8 cellular contexts compared by ENCODE assay signal in genomic region chr5:65926276-65926761, GRCh38. TPM values are rescaled to one million over a fixed set of nuclear protein-coding genes. Genes with fewer than 3 reads are reported as not detected.
DNase-seq lines count a peak whose midpoint lies in the region; ATAC-seq and TF ChIP-seq lines count a peak whose summit lies in the region.

Gene ERBIN, plus strand, starts transcription at chr5:65926575. Its CDS starts 66,144 bp downstream, at chr5:65992719.

- H3K36me3 ChIP-seq in IMR-90 (ENCODE audit: control insufficient read depth, insufficient read depth, low read length) (peaks cover 4% of the 10 kb centered on the region), adrenal gland (replicated peaks in 1 of 2) (no peaks in the 10 kb centered on the region), heart left ventricle (peaks cover 0 to 13% (median 0%) of the 10 kb centered on the region in 9 donors), upper lobe of left lung (no peaks in the 10 kb centered on the region)

- H3K27me3 ChIP-seq in IMR-90 (ENCODE audit: control insufficient read depth, insufficient read depth, low read length), result no peaks in the 10 kb centered on the region
- no peaks in the 10 kb centered on the region for H3K27me3 ChIP-seq in adrenal gland
- H3K27me3 ChIP-seq in heart left ventricle, result no peaks in the 10 kb centered on the region
- no peaks in the 10 kb centered on the region for H3K27me3 ChIP-seq in upper lobe of left lung

- peak within 1 kb of the TSS; percentile 85 for H4K5ac ChIP-seq in IMR-90 (ENCODE audit: low read depth, low read length)

- H3K36me3 Mint-ChIP-seq in progenitor cell of endocrine pancreas (ENCODE audit: insufficient read depth), result peaks cover 2% of the 10 kb centered on the region

- peak within 1 kb of the TSS; percentile 99 for H3K27ac Mint-ChIP-seq in progenitor cell of endocrine pancreas

- TF ChIP-seq CTCF in IMR-90 (conservative IDR thresholded peaks at IDR 0.05; ENCODE audit: low read depth, low read length), result no peak
- no peak for TF ChIP-seq CTCF in adrenal gland (IDR thresholded peaks at IDR 0.05)
- TF ChIP-seq CTCF in heart left ventricle (IDR thresholded peaks at IDR 0.05), result no peak
- no peak for TF ChIP-seq CTCF in progenitor cell of endocrine pancreas (IDR thresholded peaks at IDR 0.05; ENCODE audit: unreplicated experiment)
- TF ChIP-seq CTCF in upper lobe of left lung (IDR thresholded peaks at IDR 0.05), result no peak

- DNase-seq in DMS114 treated with DMSO at 0.1 percent for 48 hours (lab: John Stamatoyannopoulos, UW; ENCODE audit: unreplicated experiment) (peak; percentile 15), IMR-90 (peak; percentile 82), adrenal gland (peak; percentile 81 to 89 (median 83)), heart left ventricle (peak; percentile 84 to 91 (median 88)), progenitor cell of endocrine pancreas (ENCODE audit: low spot score, unreplicated experiment) (peak; percentile 59), upper lobe of left lung (peak; percentile 90 to 94)

- H3K23ac ChIP-seq in IMR-90 (ENCODE audit: low read depth, low read length), result peak within 1 kb of the TSS; percentile 97

- H2BK120ac ChIP-seq in IMR-90 (ENCODE audit: low read depth, low read length), result peak within 1 kb of the TSS; percentile 91

- peak in 1 of 4 donors; percentile 18 for TF ChIP-seq EP300 in upper lobe of left lung (IDR thresholded peaks at IDR 0.05)

- intact Hi-C loops in IMR-90 (cut with micrococcal nuclease), result loop anchor here (2.0 to 5.0 kb wide), 5 partner anchors 64 to 302 kb away; partner anchors contain the start of genes SHLD3, SREK1, TRAPPC13 and TRIM23
- intact Hi-C loops in T-helper 1 cell treated with Interleukin-12 subunit alpha and Interleukin-12 subunit beta and Interleukin-4 antibody, amounts not matched to agents 30 ng/mL and 1 ng/mL, for 36 hours (cut with micrococcal nuclease), result loop anchor here (1.0 to 5.0 kb wide), 10 partner anchors 86 to 1281 kb away; partner anchors contain the start of genes MAST4 and TRIM23
- intact Hi-C loops in adrenal gland (cut with DNase I), result loop anchor here in 1 of 2 donors (10.0 kb wide), 2 partner anchors 88 to 218 kb away; partner anchors contain the start of gene SREK1
- intact Hi-C loops in heart left ventricle (cut with DNase I), result loop anchor here in 8 of 10 donors (2.0 to 10.0 kb wide), 9 partner anchors 60 to 218 kb away; partner anchors contain the start of genes SREK1 (in 7 of the 8), NLN (in 1 of the 8) and SGTB (in 1 of the 8)

- H3K27me3 Mint-ChIP-seq in progenitor cell of endocrine pancreas, result no peaks in the 10 kb centered on the region

- H2BK20ac ChIP-seq in IMR-90 (ENCODE audit: low read depth, low read length), result peak within 1 kb of the TSS; percentile 47

- H4K91ac ChIP-seq in IMR-90 (ENCODE audit: insufficient read depth, low read depth, low read length), result peak within 1 kb of the TSS; percentile 98

- H3K4me2 ChIP-seq in IMR-90 (ENCODE audit: low read depth, low read length), result peak within 1 kb of the TSS; percentile 46; the same call in 1 of the 2 replicates

- H3K4me1 ChIP-seq in IMR-90 (ENCODE audit: control insufficient read depth, insufficient read depth, low read length) (no peaks in the 10 kb centered on the region; the same call in 1 of the 2 replicates), adrenal gland (replicated peaks in 1 of 2) (peaks cover 6 to 16% of the 10 kb centered on the region in 2 donors), heart left ventricle (peaks cover 0 to 44% (median 14%) of the 10 kb centered on the region in 12 donors), upper lobe of left lung (peaks cover 19 to 37% (median 27%) of the 10 kb centered on the region in 4 donors)

- H3K27ac ChIP-seq in IMR-90 (ENCODE audit: insufficient read depth, low read length), result peak within 1 kb of the TSS; percentile 100
- peak within 1 kb of the TSS; percentile 99 to 100 (median 100) for H3K27ac ChIP-seq in adrenal gland
- peak within 1 kb of the TSS; percentile 96 to 100 (median 99) for H3K27ac ChIP-seq in heart left ventricle
- H3K27ac ChIP-seq in upper lobe of left lung, result peak within 1 kb of the TSS; percentile 98 to 100 (median 100)

- peaks cover 36% of the 10 kb centered on the region for H3K4me1 Mint-ChIP-seq in progenitor cell of endocrine pancreas (ENCODE audit: low read depth)

- H2BK5ac ChIP-seq in IMR-90 (ENCODE audit: low read depth, low read length, poor library complexity, severe bottlenecking), result peak within 1 kb of the TSS; percentile 99

- ATAC-seq in GM21528 (IDR thresholded peaks at IDR 0.05; ENCODE audit: low FRiP score, unreplicated experiment) (peak; percentile 32), IMR-90 (ENCODE audit: low read depth) (peak; percentile 30), heart left ventricle (peak; percentile 64 to 80 (median 74)), upper lobe of left lung (ENCODE audit: low FRiP score in 2 of 2) (peak; percentile 84 to 87)

- H3K79me1 ChIP-seq in IMR-90 (ENCODE audit: low read depth in 1 of 2, low read length in 2 of 2), result peaks cover 4 to 14% of the 10 kb centered on the region in 2 experiments; a peak in 3 of 4 replicates

- no TSS peak for BruUV-seq in IMR-90 (replicated peaks; lab: Mats Ljungman, UMichigan)

- dilution Hi-C loops in IMR-90 (cut with HindIII; ENCODE audit: low sequenced_read_pairs, unreplicated experiment), result no loop called here

- peak within 1 kb of the TSS; percentile 96; the same call in 2 of the 3 replicates for H2BK15ac ChIP-seq in IMR-90 (ENCODE audit: low read depth, low read length)

- H2AFZ ChIP-seq in IMR-90 (replicated peaks; ENCODE audit: low read length, poor library complexity), result peak within 1 kb of the TSS; percentile 96

- peak within 1 kb of the TSS; percentile 98 for H3K56ac ChIP-seq in IMR-90 (ENCODE audit: extremely low read depth, insufficient read depth, low read length)

- H3K4ac ChIP-seq in IMR-90 (ENCODE audit: low read depth, low read length), result peak within 1 kb of the TSS; percentile 86

- H3K4me3 ChIP-seq in IMR-90 (ENCODE audit: insufficient read depth, low read depth, low read length) (peak within 1 kb of the TSS; percentile 75), adrenal gland (peak within 1 kb of the TSS; percentile 91 to 97 (median 96)), heart left ventricle (peak within 1 kb of the TSS; percentile 65 to 97 (median 91)), upper lobe of left lung (peak within 1 kb of the TSS; percentile 70 to 93 (median 85))

- CTCF ChIA-PET in IMR-90 (lab: Yijun Ruan, JAX), result no interaction called here

- in situ Hi-C loops in IMR-90 (cut with MboI; ENCODE audit: low sequenced_read_pairs), result no loop called here

- H3K9me1 ChIP-seq in IMR-90 (ENCODE audit: insufficient read depth, low read length), result no peaks in the 10 kb centered on the region; the same call in 1 of the 2 replicates

- peak within 1 kb of the TSS; percentile 98 for H2AK9ac ChIP-seq in IMR-90 (replicated peaks; ENCODE audit: low read depth, low read length, poor library complexity)

- no peak for TF ChIP-seq RAD21 in IMR-90 (IDR thresholded peaks at IDR 0.05; ENCODE audit: low read length)

- POLR2A ChIA-PET in IMR-90 (lab: Charles Lee; ENCODE audit: unreplicated experiment), result interaction anchor here (0.6 to 0.8 kb wide), 4 partner anchors 34 to 246 kb away, joined by 4 to 9 read pairs (median 5); no protein-coding TSS in a partner anchor

- peak within 1 kb of the TSS; percentile 100 for H3K9ac ChIP-seq in IMR-90 (ENCODE audit: low read depth, low read length)

- H3K9me3 Mint-ChIP-seq in progenitor cell of endocrine pancreas (ENCODE audit: low read depth), result no peaks in the 10 kb centered on the region

- H3K14ac ChIP-seq in IMR-90 (replicated peaks; ENCODE audit: low read depth, low read length), result peak within 1 kb of the TSS; percentile 99

- H3K4me3 Mint-ChIP-seq in progenitor cell of endocrine pancreas (ENCODE audit: low read depth), result peak within 1 kb of the TSS; percentile 92

- H3K18ac ChIP-seq in IMR-90 (ENCODE audit: low read depth, low read length), result peak within 1 kb of the TSS; percentile 94

- no peak for TF ChIP-seq POLR2A in IMR-90 (IDR thresholded peaks at IDR 0.05; ENCODE audit: low read depth, low read length)
- peak in 1 of 2 donors; percentile 47 for TF ChIP-seq POLR2A in adrenal gland (IDR thresholded peaks at IDR 0.05)
- no peak for TF ChIP-seq POLR2A in heart left ventricle (IDR thresholded peaks at IDR 0.05)
- peak in 3 of 4 donors; percentile 13 to 54 (median 52) for TF ChIP-seq POLR2A in upper lobe of left lung (IDR thresholded peaks at IDR 0.05)

- peaks cover 20% of the 10 kb centered on the region; the same call in 1 of the 2 replicates for H4K20me1 ChIP-seq in IMR-90 (ENCODE audit: insufficient read depth, low read length)

- peak within 1 kb of the TSS; percentile 88 for H2AK5ac ChIP-seq in IMR-90 (ENCODE audit: low read depth, low read length)

- WGBS in IMR-90 (ENCODE audit: extremely low coverage in 2 of 2, insufficient read length in 1 of 2), 2 experiments, result 0% methylated on average over 6 of the region's 44 CpGs; no CpG with 5 or more reads in 1 of the 2 experiments
- 0% methylated on average over 13 to 44 of the region's 44 CpGs for WGBS in adrenal gland, 4 donors
- WGBS in heart left ventricle, 4 donors, result 0% methylated on average over 22 to 44 of the region's 44 CpGs
- whole genome bisulfite sequencing in upper lobe of left lung, 2 donors, result 0% methylated on average over 16 to 39 of the region's 44 CpGs

- peak within 1 kb of the TSS; percentile 93 to 97 for H4K8ac ChIP-seq in IMR-90 (ENCODE audit: low read depth in 2 of 2, low read length in 2 of 2)

- H3K9me3 ChIP-seq in IMR-90 (ENCODE audit: control insufficient read depth, insufficient read depth, low read length), result no peaks in the 10 kb centered on the region
- no peaks in the 10 kb centered on the region for H3K9me3 ChIP-seq in adrenal gland (replicated peaks in 1 of 3)
- no peaks in the 10 kb centered on the region for H3K9me3 ChIP-seq in heart left ventricle
- no peaks in the 10 kb centered on the region for H3K9me3 ChIP-seq in upper lobe of left lung

RNA-seq across cellular contexts. Expression of gene ERBIN, which starts in this region (rescaled TPM):
- total RNA-seq in IMR-90 (2012; rRNA removed), result 70.1 and 107 TPM in 2 replicates
- 23.5 and 25.8 TPM in 2 replicates for polyA plus RNA-seq in IMR-90 (2012; rRNA removed)
- 2.3 and 2.5 TPM in 2 replicates for polyA plus RNA-seq in IMR-90 (2012; cell fraction: cytosol; rRNA removed)
- polyA plus RNA-seq in IMR-90 (2012; cell fraction: nucleus; rRNA removed; ENCODE audit: low replicate concordance), result 2.7 and 29.1 TPM in 2 replicates
- 52.1 and 57.3 TPM in 2 replicates for total RNA-seq in T-helper 1 cell treated with Interleukin-12 subunit alpha and Interleukin-12 subunit beta and Interleukin-4 antibody, amounts not matched to agents 30 ng/mL and 1 ng/mL, for 36 hours
- 10 to 100 TPM; 29.3 to 74.0 (median 47.9) TPM for total RNA-seq in adrenal gland
- 10 to 100 TPM; 10.7 to 48.7 (median 15.0) TPM for polyA plus RNA-seq in adrenal gland
- total RNA-seq in heart left ventricle, result 10 to 100 TPM; 28.4 to 59.1 (median 41.3) TPM
- polyA plus RNA-seq in heart left ventricle, result 10 to 100 TPM in 1 of 2 donors, 1 to 10 TPM in 1; 6.7 to 17.7 TPM
- 77.4 and 84.6 TPM in 2 replicates for total RNA-seq in progenitor cell of endocrine pancreas
- 100 to 1,000 TPM in 1 of 6 donors, 10 to 100 TPM in 5; 21.0 to 111 (median 58.2) TPM for total RNA-seq in upper lobe of left lung

Comparison
In these comparisons a context has a peak if more than half of its experiments do, and no peak if none do; other contexts are left out.
1. Peak in every context shown above with its lines: DNase-seq, ATAC-seq, H3K4me3 ChIP-seq and H3K27ac ChIP-seq.
2. DNase-seq: peak in every context shown above with its lines; median percentile 92 in upper lobe of left lung; 88 in heart left ventricle; 83 in adrenal gland; 82 in IMR-90; 59 in progenitor cell of endocrine pancreas; 15 in DMS114 treated with DMSO at 0.1 percent for 48 hours.
3. ATAC-seq: peak in every context shown above with its lines; median percentile 86 in upper lobe of left lung; 74 in heart left ventricle; 32 in GM21528; 30 in IMR-90.
4. POLR2A ChIP-seq: peak in upper lobe of left lung (3 of 4); none in IMR-90 (single experiment) and heart left ventricle (0 of 2).